Comparison of ENCODE assay signal across 23 cellular contexts in genomic region chr3:194767430-194768207, GRCh38.
A peak's percentile ranks its signal among the peaks of the same experiment; 100 is the strongest.
DNase-seq lines count a peak whose midpoint lies in the region; ATAC-seq, FAIRE-seq and TF ChIP-seq lines count a peak whose summit lies in the region.
"Had no signal": no experiment of that assay in that cellular context is flagged by ENCODE, and none has a peak within 500 bp of the region (broad histone marks: within the 10 kb centered on the region; RNA-seq: fewer than 3 reads in every experiment).

No MANE protein-coding gene starts in this region.

- H3K4me3 Mint-ChIP-seq in CD4-positive, CD25-positive, alpha-beta regulatory T cell: no peak overlapping the region
- H3K4me3 Mint-ChIP-seq in dendritic cell treated with granulocyte-macrophage colony-stimulating factor and Interleukin-4, amounts not matched to agents 40 ng/mL and 50 ng/mL, for 4 days: no peak overlapping the region

- H3K9ac ChIP-seq in trophoblast cell (ENCODE audit: low read length): no peak overlapping the region

- no peak for ATAC-seq in CD4-positive, CD25-positive, alpha-beta regulatory T cell (ENCODE audit: low read depth in 2 of 2)

- FAIRE-seq in GM12892 (lab: Jason Lieb, UNC): no peak
- FAIRE-seq: H1, RCC 7860 had no signal

- H3K27ac Mint-ChIP-seq in CD4-positive, CD25-positive, alpha-beta regulatory T cell: peak overlapping the region in 2 of 3 donors; percentile 22 to 87
- H3K27ac Mint-ChIP-seq in dendritic cell treated with granulocyte-macrophage colony-stimulating factor and Interleukin-4, amounts not matched to agents 40 ng/mL and 50 ng/mL, for 4 days: peak overlapping the region; percentile 12

- no peak overlapping the region for H2BK5ac ChIP-seq in trophoblast cell (ENCODE audit: low read depth, low read length, poor library complexity)

- H2BK120ac ChIP-seq in trophoblast cell (ENCODE audit: insufficient read depth, low read length, poor library complexity): no peak overlapping the region

- TF ChIP-seq CTCF in esophagus muscularis mucosa (IDR thresholded peaks at IDR 0.05) (no peak), breast epithelium (IDR thresholded peaks at IDR 0.05) (no peak)

- H2AFZ ChIP-seq in trophoblast cell (ENCODE audit: insufficient read depth, low read length, poor library complexity): no peak overlapping the region

- H4K8ac ChIP-seq in trophoblast cell (ENCODE audit: low read depth, low read length): no peak overlapping the region

- no peaks in the 10 kb centered on the region for H3K79me1 ChIP-seq in trophoblast cell (ENCODE audit: low read length)

- no peak overlapping the region for H3K4me3 ChIP-seq in CD4-positive, CD25-positive, alpha-beta regulatory T cell (ENCODE audit: low read depth, low read length)
- H3K4me3 ChIP-seq in trophoblast cell (ENCODE audit: low read depth, low read length) (no peak overlapping the region), esophagus muscularis mucosa (no peak overlapping the region), breast epithelium (no peak overlapping the region)
- H3K4me3 ChIP-seq: sigmoid colon, SJSA1 had no signal

- H3K27me3 ChIP-seq in CD4-positive, CD25-positive, alpha-beta regulatory T cell (ENCODE audit: control insufficient read depth, insufficient read depth, low read length): peaks cover 3% of the 10 kb centered on the region
- no peaks in the 10 kb centered on the region for H3K27me3 ChIP-seq in trophoblast cell (ENCODE audit: insufficient read depth, low read length)
- H3K27me3 ChIP-seq in esophagus muscularis mucosa: no peaks in the 10 kb centered on the region
- H3K27me3 ChIP-seq in breast epithelium: no peaks in the 10 kb centered on the region
- H3K27me3 ChIP-seq: sigmoid colon, SJSA1 had no signal

- WGBS in trophoblast cell (ENCODE audit: extremely low coverage, insufficient coverage, insufficient read length): no CpG with 5 or more reads among the region's 9 CpGs
- 88% methylated on average over 9 of the region's 9 CpGs for whole genome bisulfite sequencing in esophagus muscularis mucosa

- no peaks in the 10 kb centered on the region for H3K9me3 Mint-ChIP-seq in CD4-positive, CD25-positive, alpha-beta regulatory T cell
- no peaks in the 10 kb centered on the region for H3K9me3 Mint-ChIP-seq in dendritic cell treated with granulocyte-macrophage colony-stimulating factor and Interleukin-4, amounts not matched to agents 40 ng/mL and 50 ng/mL, for 4 days

- H3K23ac ChIP-seq in trophoblast cell (ENCODE audit: low read length): no peak overlapping the region

- no peaks in the 10 kb centered on the region for H3K9me3 ChIP-seq in CD4-positive, CD25-positive, alpha-beta regulatory T cell (ENCODE audit: control insufficient read depth in 2 of 2, low read length in 2 of 2)
- H3K9me3 ChIP-seq in trophoblast cell (ENCODE audit: insufficient read depth, low read depth, low read length) (peaks cover 5% of the 10 kb centered on the region), esophagus muscularis mucosa (no peaks in the 10 kb centered on the region), breast epithelium (no peaks in the 10 kb centered on the region)
- H3K9me3 ChIP-seq: sigmoid colon, SJSA1 had no signal

- H2BK12ac ChIP-seq in trophoblast cell (ENCODE audit: low read length): no peak overlapping the region

- no peak overlapping the region for H4K91ac ChIP-seq in trophoblast cell (ENCODE audit: low read depth, low read length)

- no peaks in the 10 kb centered on the region for H3K79me2 ChIP-seq in trophoblast cell (ENCODE audit: control insufficient read depth, insufficient read depth, low read length, poor library complexity)

- TF ChIP-seq POLR2A in esophagus muscularis mucosa (IDR thresholded peaks at IDR 0.05; ENCODE audit: low read depth): no peak
- no peak for TF ChIP-seq POLR2A in breast epithelium (IDR thresholded peaks at IDR 0.05)
- no peak for TF ChIP-seq POLR2A in GM12892 (IDR thresholded peaks at IDR 0.05; ENCODE audit: low read depth, low read length)

- H3K27ac ChIP-seq in CD4-positive, CD25-positive, alpha-beta regulatory T cell (ENCODE audit: insufficient read depth, low read length, poor library complexity, severe bottlenecking): no peak overlapping the region
- no peak overlapping the region for H3K27ac ChIP-seq in trophoblast cell (ENCODE audit: low read depth, low read length)
- no peak overlapping the region for H3K27ac ChIP-seq in esophagus muscularis mucosa (replicated peaks in 1 of 4)
- peak overlapping the region in 1 of 2 donors; percentile 61 for H3K27ac ChIP-seq in breast epithelium
- H3K27ac ChIP-seq: sigmoid colon, SJSA1 had no signal

- peaks cover 12% of the 10 kb centered on the region for H3K4me1 ChIP-seq in CD4-positive, CD25-positive, alpha-beta regulatory T cell (ENCODE audit: control insufficient read depth, insufficient read depth, low read length, poor library complexity, severe bottlenecking)
- H3K4me1 ChIP-seq in trophoblast cell (ENCODE audit: control insufficient read depth in 1 of 2, insufficient read depth in 2 of 2, low read length in 2 of 2) (peaks cover 5 to 15% of the 10 kb centered on the region in 2 experiments), esophagus muscularis mucosa (peaks cover 13 to 26% (median 23%) of the 10 kb centered on the region in 4 donors), breast epithelium (peaks cover 0 to 7% of the 10 kb centered on the region in 2 donors)

- no peak overlapping the region for H4K12ac ChIP-seq in trophoblast cell (ENCODE audit: low read depth, low read length)

- DNase-seq in CD4-positive, CD25-positive, alpha-beta regulatory T cell: no peak
- DNase-seq in NCI-H226 (peak; percentile 71), trophoblast cell (peak; percentile 14 to 35), esophagus muscularis mucosa (ENCODE audit: extremely low spot score) (no peak), breast epithelium (ENCODE audit: low spot score in 2 of 2) (no peak), GM12892 (ENCODE audit: insufficient read length) (no peak), AG08395 (ENCODE audit: low spot score) (no peak)
- DNase-seq: activated naive CD4-positive, alpha-beta T cell treated with Interleukin-2 at 50 U/mL for 16 hours; aorta; central memory CD4-positive, alpha-beta T cell; COR-L47; head of caudate nucleus; mesenchymal stem cell; NCI-H1092; NCI-H1930; NCI-H345; sigmoid colon; stimulated activated CD8-positive, alpha-beta memory T cell treated with anti-CD3 and anti-CD28 coated beads, Interleukin-4, amount 100 ng/mL, for 48 hours; substantia nigra had no signal

- no peak overlapping the region for H3K4ac ChIP-seq in trophoblast cell (ENCODE audit: low read depth, low read length)

- peaks cover 7 to 21% (median 10%) of the 10 kb centered on the region in 4 donors for H3K4me1 Mint-ChIP-seq in CD4-positive, CD25-positive, alpha-beta regulatory T cell
- peaks cover 49% of the 10 kb centered on the region for H3K4me1 Mint-ChIP-seq in dendritic cell treated with granulocyte-macrophage colony-stimulating factor and Interleukin-4, amounts not matched to agents 40 ng/mL and 50 ng/mL, for 4 days (ENCODE audit: low read depth)

- H3K18ac ChIP-seq in trophoblast cell (ENCODE audit: low read length): no peak overlapping the region

- no peak for TF ChIP-seq EP300 in esophagus muscularis mucosa (IDR thresholded peaks at IDR 0.05)

- no peak overlapping the region for H3K14ac ChIP-seq in trophoblast cell (ENCODE audit: low read length)

- H3K36me3 Mint-ChIP-seq in CD4-positive, CD25-positive, alpha-beta regulatory T cell: no peaks in the 10 kb centered on the region
- H3K36me3 Mint-ChIP-seq in dendritic cell treated with granulocyte-macrophage colony-stimulating factor and Interleukin-4, amounts not matched to agents 40 ng/mL and 50 ng/mL, for 4 days (ENCODE audit: low read depth): no peaks in the 10 kb centered on the region

- peaks cover 25% of the 10 kb centered on the region for H3K27me3 Mint-ChIP-seq in CD4-positive, CD25-positive, alpha-beta regulatory T cell
- peaks cover 9% of the 10 kb centered on the region for H3K27me3 Mint-ChIP-seq in dendritic cell treated with granulocyte-macrophage colony-stimulating factor and Interleukin-4, amounts not matched to agents 40 ng/mL and 50 ng/mL, for 4 days

- intact Hi-C loops in dendritic cell treated with granulocyte-macrophage colony-stimulating factor and Interleukin-4, amounts not matched to agents 40 ng/mL and 50 ng/mL, for 4 days (cut with micrococcal nuclease): loop anchor here (2.0 kb wide), 1 partner anchor 15 kb away; no protein-coding TSS in a partner anchor
- intact Hi-C loops in esophagus muscularis mucosa (cut with DNase I) (no loop called here), breast epithelium (cut with DNase I; ENCODE audit: low total_unique reads) (no loop called here)

- H3K4me2 ChIP-seq in trophoblast cell (ENCODE audit: low read length): no peak overlapping the region

- H3K36me3 ChIP-seq in CD4-positive, CD25-positive, alpha-beta regulatory T cell (ENCODE audit: control insufficient read depth, insufficient read depth, low read length): no peaks in the 10 kb centered on the region
- H3K36me3 ChIP-seq in trophoblast cell (ENCODE audit: control insufficient read depth in 1 of 2, insufficient read depth in 2 of 2, low read length in 2 of 2) (no peaks in the 10 kb centered on the region), esophagus muscularis mucosa (no peaks in the 10 kb centered on the region), breast epithelium (no peaks in the 10 kb centered on the region)
- H3K36me3 ChIP-seq: sigmoid colon, SJSA1 had no signal

- no peak overlapping the region for H2AK5ac ChIP-seq in trophoblast cell (ENCODE audit: low read length)

Comparison
In these comparisons a context has a peak if more than half of its experiments do, and no peak if none do; other contexts are left out.
1. DNase-seq: peak in NCI-H226 (single experiment) and trophoblast cell (2 of 2); none in CD4-positive, CD25-positive, alpha-beta regulatory T cell (0 of 3), esophagus muscularis mucosa (single experiment), breast epithelium (0 of 2), GM12892 (single experiment) and AG08395 (single experiment).